8 cellular contexts compared by ENCODE assay signal in genomic region chr11:61814958-61815789, GRCh38. TPM values are rescaled to one million over a fixed set of nuclear protein-coding genes. Genes with fewer than 3 reads are reported as not detected.
DNase-seq lines count a peak whose midpoint lies in the region; ATAC-seq and TF ChIP-seq lines count a peak whose summit lies in the region.

No MANE protein-coding gene starts in this region.

- H3K4me1 ChIP-seq in skeletal muscle satellite cell (ENCODE audit: control insufficient read depth, insufficient read depth, low read length), result peaks cover 17% of the 10 kb centered on the region

- TF ChIP-seq CTCF in 22Rv1 (IDR thresholded peaks at IDR 0.05), result no peak
- no peak for TF ChIP-seq CTCF in GM12875 (IDR thresholded peaks at IDR 0.05; ENCODE audit: borderline replicate concordance, insufficient read depth, low read depth, low read length)

- no peaks in the 10 kb centered on the region for H3K9me3 ChIP-seq in skeletal muscle satellite cell (replicated peaks; ENCODE audit: low read length)

- DNase-seq in NCI-H1436 treated with DMSO at 0.1 percent for 48 hours (lab: John Stamatoyannopoulos, UW) (peak; percentile 48), T-helper 22 cell (ENCODE audit: low read depth) (peak; percentile 52), cerebellar nuclear complex (lab: John Stamatoyannopoulos, UW) (peak; percentile 46 to 87), inferior parietal cortex (ENCODE audit: extremely low spot score) (peak; percentile 98)

- peak overlapping the region; percentile 94 for H3K4me2 ChIP-seq in skeletal muscle satellite cell (ENCODE audit: low read length)

- peak; percentile 54 for ATAC-seq in HG02852 (IDR thresholded peaks at IDR 0.05; ENCODE audit: unreplicated experiment)

- no peaks in the 10 kb centered on the region for H3K27me3 ChIP-seq in skeletal muscle satellite cell (ENCODE audit: control insufficient read depth, insufficient read depth, low read length)

- peaks cover 29% of the 10 kb centered on the region for H3K36me3 ChIP-seq in skeletal muscle satellite cell (ENCODE audit: insufficient read depth, low read length)

- H3K4me3 ChIP-seq in GM12875 (ENCODE audit: low read depth, low read length), result peak overlapping the region; percentile 81
- peak overlapping the region; percentile 93 for H3K4me3 ChIP-seq in skeletal muscle satellite cell (ENCODE audit: low read length)

- peak overlapping the region; percentile 93 for H3K9ac ChIP-seq in skeletal muscle satellite cell (ENCODE audit: low read depth, low read length)

- H3K27ac ChIP-seq in 22Rv1, result peak overlapping the region; percentile 99

RNA-seq across cellular contexts. Expression of gene FADS1, which starts 1.6 kb away (rescaled TPM):
- total RNA-seq in skeletal muscle satellite cell (2012; rRNA removed), result 52.4 and 146 TPM in 2 replicates

RNA-seq across cellular contexts. Expression of gene FADS2, which starts 12.9 kb away (rescaled TPM):
- 86.9 and 305 TPM in 2 replicates for total RNA-seq in skeletal muscle satellite cell (2012; rRNA removed)

RNA-seq across cellular contexts. Expression of gene FEN1, which starts 22.5 kb away (rescaled TPM):
- total RNA-seq in skeletal muscle satellite cell (2012; rRNA removed), result 28.4 and 30.7 TPM in 2 replicates

RNA-seq across cellular contexts. Expression of gene TMEM258, which starts 22.8 kb away (rescaled TPM):
- 56.5 and 69.9 TPM in 2 replicates for total RNA-seq in skeletal muscle satellite cell (2012; rRNA removed)

Comparison
In these comparisons a context has a peak if more than half of its experiments do, and no peak if none do; other contexts are left out.
1. Peak in every context shown above with its lines: DNase-seq, ATAC-seq, H3K4me3 ChIP-seq and H3K27ac ChIP-seq.
2. DNase-seq: peak in every context shown above with its lines; median percentile 98 in inferior parietal cortex; 66 in cerebellar nuclear complex; 52 in T-helper 22 cell; 48 in NCI-H1436 treated with DMSO at 0.1 percent for 48 hours.